In genomic region chr6:142833054-142833453, GRCh38 we compare ENCODE assay signal across 11 cellular contexts.
DNase-seq lines count a peak whose midpoint lies in the region; ATAC-seq and TF ChIP-seq lines count a peak whose summit lies in the region.
"Had no signal": no experiment of that assay in that cellular context is flagged by ENCODE, and none has a peak within 500 bp of the region (broad histone marks: within the 10 kb centered on the region; RNA-seq: fewer than 3 reads in every experiment).

No MANE protein-coding gene starts in this region.

- H3K27ac Mint-ChIP-seq in activated CD4-positive, alpha-beta T cell treated with anti-CD3 and anti-CD28 coated beads, Interleukin-2, amount 10 ng/mL, durations not matched to agents 24 days and 14 days: peak overlapping the region; percentile 23

- H3K4me1 ChIP-seq in suprapubic skin: peaks cover 9% of the 10 kb centered on the region

- peak; percentile 45 for DNase-seq in stimulated activated CD4-positive, alpha-beta T cell treated with anti-CD3 and anti-CD28 coated beads, Interleukin-2, amount 100 ng/mL, for 4 hours (ENCODE audit: low read depth)
- no peak for DNase-seq in stimulated activated CD4-positive, alpha-beta T cell treated with anti-CD3 and anti-CD28 coated beads, Interleukin-2, amount 100 ng/mL, for 48 hours
- no peak for DNase-seq in activated CD4-positive, alpha-beta T cell treated with anti-CD3 and anti-CD28 coated beads, Interleukin-2, amount 10 ng/mL, durations not matched to agents 24 days and 14 days
- peak; percentile 88 for DNase-seq in fibroblast of the aortic adventitia (ENCODE audit: low read depth)
- no peak for DNase-seq in activated CD4-positive, CD25-positive, alpha-beta regulatory T cell treated with anti-CD3 and anti-CD28 coated beads, Interleukin-2, amount 50 U/mL, for 72 hours
- DNase-seq in suprapubic skin (ENCODE audit: low spot score in 2 of 2): no peak
- DNase-seq: DMS153, left ventricle myocardium superior, NCI-H187 treated with DMSO at 0.1 percent for 48 hours had no signal

- WGBS in suprapubic skin: 41% methylated on average over 1 of the region's 1 CpG

- no peak overlapping the region for H3K4me3 Mint-ChIP-seq in activated CD4-positive, alpha-beta T cell treated with anti-CD3 and anti-CD28 coated beads, Interleukin-2, amount 10 ng/mL, durations not matched to agents 24 days and 14 days

- TF ChIP-seq CTCF in fibroblast of the aortic adventitia (IDR thresholded peaks at IDR 0.05; ENCODE audit: insufficient read depth, low read length) (no peak), suprapubic skin (IDR thresholded peaks at IDR 0.05) (no peak)

- H3K36me3 ChIP-seq in suprapubic skin: no peaks in the 10 kb centered on the region

- peaks cover 40% of the 10 kb centered on the region for H3K4me1 Mint-ChIP-seq in activated CD4-positive, alpha-beta T cell treated with anti-CD3 and anti-CD28 coated beads, Interleukin-2, amount 10 ng/mL, durations not matched to agents 24 days and 14 days

- ATAC-seq in GM21390 (IDR thresholded peaks at IDR 0.05; ENCODE audit: unreplicated experiment) (no peak), HG02798 (IDR thresholded peaks at IDR 0.05; ENCODE audit: poor library complexity, unreplicated experiment) (no peak)
- ATAC-seq: left ventricle myocardium superior had no signal

- intact Hi-C loops in activated CD4-positive, alpha-beta T cell treated with anti-CD3 and anti-CD28 coated beads, Interleukin-2, amount 10 ng/mL, durations not matched to agents 24 days and 14 days (cut with micrococcal nuclease): loop anchor here (1.0 kb wide), 1 partner anchor 11 kb away; no protein-coding TSS in a partner anchor

- H3K27me3 Mint-ChIP-seq in activated CD4-positive, alpha-beta T cell treated with anti-CD3 and anti-CD28 coated beads, Interleukin-2, amount 10 ng/mL, durations not matched to agents 24 days and 14 days: no peaks in the 10 kb centered on the region

- peaks cover 45% of the 10 kb centered on the region for H3K36me3 Mint-ChIP-seq in activated CD4-positive, alpha-beta T cell treated with anti-CD3 and anti-CD28 coated beads, Interleukin-2, amount 10 ng/mL, durations not matched to agents 24 days and 14 days (ENCODE audit: low read depth)

- TF ChIP-seq POLR2A in suprapubic skin (IDR thresholded peaks at IDR 0.05): no peak

- H3K4me3 ChIP-seq in fibroblast of the aortic adventitia (ENCODE audit: low read depth, low read length) (no peak overlapping the region), suprapubic skin (no peak overlapping the region)

- H3K27me3 ChIP-seq in suprapubic skin: no peaks in the 10 kb centered on the region

- no peak for TF ChIP-seq EP300 in suprapubic skin (IDR thresholded peaks at IDR 0.05)

- H3K9me3 Mint-ChIP-seq in activated CD4-positive, alpha-beta T cell treated with anti-CD3 and anti-CD28 coated beads, Interleukin-2, amount 10 ng/mL, durations not matched to agents 24 days and 14 days: peaks cover 5% of the 10 kb centered on the region

- H3K27ac ChIP-seq in suprapubic skin: no peak overlapping the region

- H3K9me3 ChIP-seq in suprapubic skin: no peaks in the 10 kb centered on the region

Comparison
In these comparisons a context has a peak if more than half of its experiments do, and no peak if none do; other contexts are left out.
1. DNase-seq: peak in stimulated activated CD4-positive, alpha-beta T cell treated with anti-CD3 and anti-CD28 coated beads, Interleukin-2, amount 100 ng/mL, for 4 hours (single experiment) and fibroblast of the aortic adventitia (single experiment); none in stimulated activated CD4-positive, alpha-beta T cell treated with anti-CD3 and anti-CD28 coated beads, Interleukin-2, amount 100 ng/mL, for 48 hours (0 of 2), activated CD4-positive, alpha-beta T cell treated with anti-CD3 and anti-CD28 coated beads, Interleukin-2, amount 10 ng/mL, durations not matched to agents 24 days and 14 days (single experiment), activated CD4-positive, CD25-positive, alpha-beta regulatory T cell treated with anti-CD3 and anti-CD28 coated beads, Interleukin-2, amount 50 U/mL, for 72 hours (single experiment) and suprapubic skin (0 of 2).